ENCODE assay signal across 1 cellular context in the genomic region with DNA sequence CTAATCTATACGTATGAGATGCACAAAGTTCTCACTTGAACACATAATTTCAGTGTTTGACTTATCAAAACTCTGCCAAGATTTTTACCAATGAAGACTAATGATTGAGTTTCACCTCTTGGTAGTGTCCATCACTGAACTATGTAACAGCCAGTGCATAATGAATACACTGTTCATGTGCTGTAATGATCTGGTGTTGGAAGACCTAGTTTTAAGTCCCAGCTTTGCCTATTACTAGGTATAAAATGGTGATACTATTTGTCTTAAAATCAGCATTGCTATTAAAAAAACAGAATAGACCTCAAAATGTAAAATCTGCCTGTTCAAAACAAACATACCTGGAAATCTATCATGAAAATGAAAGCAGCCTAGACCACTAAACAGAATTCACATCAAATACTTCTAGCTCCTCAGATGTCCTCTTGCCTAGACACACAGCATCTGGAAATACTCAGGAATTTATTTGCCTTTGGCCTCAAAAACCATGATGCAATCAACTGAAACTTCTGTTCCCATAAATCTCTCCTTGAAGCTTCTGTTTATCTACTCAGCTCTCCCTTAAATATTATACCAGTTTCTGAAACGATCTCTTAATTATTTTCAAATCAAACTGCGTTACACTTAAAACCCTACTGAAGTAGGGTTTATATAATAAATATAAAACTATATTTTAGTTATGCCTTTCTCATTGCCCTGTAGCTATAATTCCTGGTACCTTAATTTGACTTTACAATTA.
TF ChIP-seq lines count a peak whose summit lies in the region.

No MANE protein-coding gene starts in this region.

TF ChIP-seq in HEK293, 187 proteins besides CTCF, POLR2A, EP300 and RAD21 (continued from another document):
- no peak for TF ChIP-seq ZNF830 (tag by site-specific recombination; IDR thresholded peaks at IDR 0.05; ENCODE audit: low read depth)
- TF ChIP-seq, protein P1, sequence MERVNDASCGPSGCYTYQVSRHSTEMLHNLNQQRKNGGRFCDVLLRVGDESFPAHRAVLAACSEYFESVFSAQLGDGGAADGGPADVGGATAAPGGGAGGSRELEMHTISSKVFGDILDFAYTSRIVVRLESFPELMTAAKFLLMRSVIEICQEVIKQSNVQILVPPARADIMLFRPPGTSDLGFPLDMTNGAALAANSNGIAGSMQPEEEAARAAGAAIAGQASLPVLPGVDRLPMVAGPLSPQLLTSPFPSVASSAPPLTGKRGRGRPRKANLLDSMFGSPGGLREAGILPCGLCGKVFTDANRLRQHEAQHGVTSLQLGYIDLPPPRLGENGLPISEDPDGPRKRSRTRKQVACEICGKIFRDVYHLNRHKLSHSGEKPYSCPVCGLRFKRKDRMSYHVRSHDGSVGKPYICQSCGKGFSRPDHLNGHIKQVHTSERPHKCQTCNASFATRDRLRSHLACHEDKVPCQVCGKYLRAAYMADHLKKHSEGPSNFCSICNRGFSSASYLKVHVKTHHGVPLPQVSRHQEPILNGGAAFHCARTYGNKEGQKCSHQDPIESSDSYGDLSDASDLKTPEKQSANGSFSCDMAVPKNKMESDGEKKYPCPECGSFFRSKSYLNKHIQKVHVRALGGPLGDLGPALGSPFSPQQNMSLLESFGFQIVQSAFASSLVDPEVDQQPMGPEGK (tag by site-specific recombination; IDR thresholded peaks at IDR 0.05) = no peak
- TF ChIP-seq, protein P2, sequence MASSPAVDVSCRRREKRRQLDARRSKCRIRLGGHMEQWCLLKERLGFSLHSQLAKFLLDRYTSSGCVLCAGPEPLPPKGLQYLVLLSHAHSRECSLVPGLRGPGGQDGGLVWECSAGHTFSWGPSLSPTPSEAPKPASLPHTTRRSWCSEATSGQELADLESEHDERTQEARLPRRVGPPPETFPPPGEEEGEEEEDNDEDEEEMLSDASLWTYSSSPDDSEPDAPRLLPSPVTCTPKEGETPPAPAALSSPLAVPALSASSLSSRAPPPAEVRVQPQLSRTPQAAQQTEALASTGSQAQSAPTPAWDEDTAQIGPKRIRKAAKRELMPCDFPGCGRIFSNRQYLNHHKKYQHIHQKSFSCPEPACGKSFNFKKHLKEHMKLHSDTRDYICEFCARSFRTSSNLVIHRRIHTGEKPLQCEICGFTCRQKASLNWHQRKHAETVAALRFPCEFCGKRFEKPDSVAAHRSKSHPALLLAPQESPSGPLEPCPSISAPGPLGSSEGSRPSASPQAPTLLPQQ (tag by site-specific recombination; IDR thresholded peaks at IDR 0.05) = peak; percentile 58
- 0 out of 2 replicates have a peak, but pooled peaks have one; percentile 51 for TF ChIP-seq BCL11B (tag by site-specific recombination; IDR thresholded peaks at IDR 0.05; ENCODE audit: low read depth)
- peak; percentile 82 for TF ChIP-seq ZNF843 (tag by site-specific recombination; IDR thresholded peaks at IDR 0.05)
- TF ChIP-seq ZNF521 (tag by site-specific recombination; IDR thresholded peaks at IDR 0.05) = no peak
- peak; percentile 86 for TF ChIP-seq ZEB2 (tag by site-specific recombination; IDR thresholded peaks at IDR 0.05)
- peak; percentile 64 for TF ChIP-seq ZNF24 (tag by site-specific recombination; IDR thresholded peaks at IDR 0.05)
- TF ChIP-seq ZNF654 (tag by site-specific recombination; IDR thresholded peaks at IDR 0.05; ENCODE audit: low read depth) = 0 out of 2 replicates have a peak, but pooled peaks have one; percentile 8
- no peak for TF ChIP-seq ZNF530 (tag by site-specific recombination; IDR thresholded peaks at IDR 0.05; ENCODE audit: low read depth)
- TF ChIP-seq, protein P3, sequence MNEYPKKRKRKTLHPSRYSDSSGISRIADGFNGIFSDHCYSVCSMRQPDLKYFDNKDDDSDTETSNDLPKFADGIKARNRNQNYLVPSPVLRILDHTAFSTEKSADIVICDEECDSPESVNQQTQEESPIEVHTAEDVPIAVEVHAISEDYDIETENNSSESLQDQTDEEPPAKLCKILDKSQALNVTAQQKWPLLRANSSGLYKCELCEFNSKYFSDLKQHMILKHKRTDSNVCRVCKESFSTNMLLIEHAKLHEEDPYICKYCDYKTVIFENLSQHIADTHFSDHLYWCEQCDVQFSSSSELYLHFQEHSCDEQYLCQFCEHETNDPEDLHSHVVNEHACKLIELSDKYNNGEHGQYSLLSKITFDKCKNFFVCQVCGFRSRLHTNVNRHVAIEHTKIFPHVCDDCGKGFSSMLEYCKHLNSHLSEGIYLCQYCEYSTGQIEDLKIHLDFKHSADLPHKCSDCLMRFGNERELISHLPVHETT (tag by site-specific recombination; IDR thresholded peaks at IDR 0.05) = no peak
- TF ChIP-seq, protein P4, sequence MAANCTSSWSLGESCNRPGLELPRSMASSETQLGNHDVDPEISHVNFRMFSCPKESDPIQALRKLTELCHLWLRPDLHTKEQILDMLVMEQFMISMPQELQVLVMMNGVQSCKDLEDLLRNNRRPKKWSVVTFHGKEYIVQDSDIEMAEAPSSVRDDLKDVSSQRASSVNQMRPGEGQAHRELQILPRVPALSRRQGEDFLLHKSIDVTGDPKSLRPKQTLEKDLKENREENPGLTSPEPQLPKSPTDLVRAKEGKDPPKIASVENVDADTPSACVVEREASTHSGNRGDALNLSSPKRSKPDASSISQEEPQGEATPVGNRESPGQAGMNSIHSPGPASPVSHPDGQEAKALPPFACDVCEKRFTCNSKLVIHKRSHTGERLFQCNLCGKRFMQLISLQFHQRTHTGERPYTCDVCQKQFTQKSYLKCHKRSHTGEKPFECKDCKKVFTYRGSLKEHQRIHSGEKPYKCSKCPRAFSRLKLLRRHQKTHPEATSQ (tag by site-specific recombination; IDR thresholded peaks at IDR 0.05) = no peak
- TF ChIP-seq, protein P5, sequence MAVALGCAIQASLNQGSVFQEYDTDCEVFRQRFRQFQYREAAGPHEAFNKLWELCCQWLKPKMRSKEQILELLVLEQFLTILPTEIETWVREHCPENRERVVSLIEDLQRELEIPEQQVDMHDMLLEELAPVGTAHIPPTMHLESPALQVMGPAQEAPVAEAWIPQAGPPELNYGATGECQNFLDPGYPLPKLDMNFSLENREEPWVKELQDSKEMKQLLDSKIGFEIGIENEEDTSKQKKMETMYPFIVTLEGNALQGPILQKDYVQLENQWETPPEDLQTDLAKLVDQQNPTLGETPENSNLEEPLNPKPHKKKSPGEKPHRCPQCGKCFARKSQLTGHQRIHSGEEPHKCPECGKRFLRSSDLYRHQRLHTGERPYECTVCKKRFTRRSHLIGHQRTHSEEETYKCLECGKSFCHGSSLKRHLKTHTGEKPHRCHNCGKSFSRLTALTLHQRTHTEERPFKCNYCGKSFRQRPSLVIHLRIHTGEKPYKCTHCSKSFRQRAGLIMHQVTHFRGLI (tag by site-specific recombination; IDR thresholded peaks at IDR 0.05) = peak; percentile 19; the same call in 1 of the 2 replicates
- no peak for TF ChIP-seq ZNF10 (tag by site-specific recombination; IDR thresholded peaks at IDR 0.05)
- TF ChIP-seq ZNF514 (tag by site-specific recombination; IDR thresholded peaks at IDR 0.05) = no peak
- peak; percentile 22; the same call in 1 of the 2 replicates for TF ChIP-seq PRDM1 (tag by site-specific recombination; IDR thresholded peaks at IDR 0.05)
- TF ChIP-seq ZNF658 (tag by site-specific recombination; IDR thresholded peaks at IDR 0.05) = no peak
- TF ChIP-seq ZNF239 (tag by site-specific recombination; IDR thresholded peaks at IDR 0.05) = no peak
